ENCODE assay signal across 13 cellular contexts in genomic region chr5:148794729-148795590, GRCh38. TPM values are rescaled to one million over a fixed set of nuclear protein-coding genes. Genes with fewer than 3 reads are reported as not detected.
DNase-seq lines count a peak whose midpoint lies in the region; ATAC-seq and TF ChIP-seq lines count a peak whose summit lies in the region.
"Had no signal": no experiment of that assay in that cellular context is flagged by ENCODE, and none has a peak within 500 bp of the region (broad histone marks: within the 10 kb centered on the region; RNA-seq: fewer than 3 reads in every experiment).

No MANE protein-coding gene starts in this region.

- ATAC-seq in HG03108 (IDR thresholded peaks at IDR 0.05; ENCODE audit: unreplicated experiment), result peak; percentile 35
- no peak for ATAC-seq in HG03280 (IDR thresholded peaks at IDR 0.05; ENCODE audit: unreplicated experiment)
- ATAC-seq: CD8-positive, alpha-beta T cell; left lobe of liver had no signal

- H3K9me3 ChIP-seq in HAP-1, result no peaks in the 10 kb centered on the region
- H3K9me3 ChIP-seq: thoracic aorta had no signal

- DNase-seq in CD1c-positive myeloid dendritic cell (ENCODE audit: extremely low spot score) (peak; percentile 42), SIG-M5 (lab: John Stamatoyannopoulos, UW) (peak; percentile 50), kidney epithelial cell (ENCODE audit: low read depth) (peak; percentile 32), HAP-1 (ENCODE audit: low spot score in 2 of 2) (no peak), NCI-H510A treated with DMSO at 0.1 percent for 48 hours (lab: John Stamatoyannopoulos, UW) (no peak), lower leg skin (ENCODE audit: low spot score in 2 of 2) (no peak)
- DNase-seq: caudate nucleus; CD8-positive, alpha-beta T cell; RPMI8226 had no signal

- in situ Hi-C loops in HAP-1 (cut with MboI; ENCODE audit: low sequenced_read_pairs), result no loop called here

- H3K36me3 ChIP-seq in kidney epithelial cell (ENCODE audit: control insufficient read depth, insufficient read depth, low read length) (no peaks in the 10 kb centered on the region), HAP-1 (replicated peaks) (no peaks in the 10 kb centered on the region)
- H3K36me3 ChIP-seq: thoracic aorta had no signal

- no peak for TF ChIP-seq POLR2A in lower leg skin (IDR thresholded peaks at IDR 0.05)

- no peak overlapping the region for H3K4me3 ChIP-seq in kidney epithelial cell (ENCODE audit: low read depth, low read length)
- H3K4me3 ChIP-seq in HAP-1, result no peak overlapping the region
- H3K4me3 ChIP-seq in lower leg skin (ENCODE audit: low read depth, poor library complexity, severe bottlenecking), result no peak overlapping the region
- H3K4me3 ChIP-seq: thoracic aorta had no signal

- WGBS in lower leg skin, 2 donors, result 80 to 81% methylated on average over 6 of the region's 6 CpGs

- intact Hi-C loops in lower leg skin (cut with DNase I; ENCODE audit: low total_unique reads), result no loop called here

- no peaks in the 10 kb centered on the region for H3K27me3 ChIP-seq in kidney epithelial cell (ENCODE audit: control insufficient read depth, insufficient read depth, low read length)
- no peaks in the 10 kb centered on the region for H3K27me3 ChIP-seq in HAP-1 (ENCODE audit: low read depth)

- no peaks in the 10 kb centered on the region for H3K4me1 ChIP-seq in HAP-1

- TF ChIP-seq CTCF in kidney epithelial cell (IDR thresholded peaks at IDR 0.05; ENCODE audit: insufficient read depth, low read length, poor library complexity, severe bottlenecking) (no peak), lower leg skin (IDR thresholded peaks at IDR 0.05) (no peak)

RNA-seq across cellular contexts. Expression of gene ADRB2, which starts 31.5 kb away (rescaled TPM):
- total RNA-seq in kidney epithelial cell, result 0.75 and 1.2 TPM in 2 replicates
- 10 to 100 TPM; 31.4 to 90.3 (median 42.9) TPM for total RNA-seq in lower leg skin

Comparison
In these comparisons a context has a peak if more than half of its experiments do, and no peak if none do; other contexts are left out.
1. DNase-seq: peak in CD1c-positive myeloid dendritic cell (single experiment), SIG-M5 (single experiment) and kidney epithelial cell (single experiment); none in HAP-1 (0 of 2), NCI-H510A treated with DMSO at 0.1 percent for 48 hours (single experiment) and lower leg skin (0 of 2).
2. RNA of gene ADRB2, which starts 31.5 kb away (total RNA-seq): 31.4 to 90.3 TPM in lower leg skin; 0.75 to 1.2 TPM in kidney epithelial cell; every median in the first group is over 10 times any median in the second.